Comparison of ENCODE assay signal across 30 cellular contexts in genomic region chr5:138717399-138717798, GRCh38.
"Had no signal": no experiment of that assay in that cellular context is flagged by ENCODE, and none has a peak within 500 bp of the region (broad histone marks: within the 10 kb centered on the region; RNA-seq: fewer than 3 reads in every experiment).

No MANE protein-coding gene starts in this region.

- H3K27ac Mint-ChIP-seq: activated CD4-positive, alpha-beta memory T cell treated with anti-CD3 and anti-CD28 coated beads, Interleukin-2, amount 10 ng/mL, durations not matched to agents 7 days and 5 days; activated CD8-positive, alpha-beta memory T cell treated with anti-CD3 and anti-CD28 coated beads, Interleukin-2, amount 10 ng/mL, durations not matched to agents 7 days and 5 days; activated naive CD4-positive, alpha-beta T cell treated with anti-CD3 and anti-CD28 coated beads, Interleukin-2, amount 10 ng/mL, durations not matched to agents 7 days and 5 days; activated naive CD8-positive, alpha-beta T cell; activated naive CD8-positive, alpha-beta T cell treated with anti-CD3 and anti-CD28 coated beads, Interleukin-2, amount 50 U/mL, for 24 hours had no signal

- H3K4me3 Mint-ChIP-seq: activated CD4-positive, alpha-beta memory T cell treated with anti-CD3 and anti-CD28 coated beads, Interleukin-2, amount 10 ng/mL, durations not matched to agents 7 days and 5 days; activated CD8-positive, alpha-beta memory T cell treated with anti-CD3 and anti-CD28 coated beads, Interleukin-2, amount 10 ng/mL, durations not matched to agents 7 days and 5 days; activated naive CD4-positive, alpha-beta T cell treated with anti-CD3 and anti-CD28 coated beads, Interleukin-2, amount 10 ng/mL, durations not matched to agents 7 days and 5 days; activated naive CD8-positive, alpha-beta T cell; activated naive CD8-positive, alpha-beta T cell treated with anti-CD3 and anti-CD28 coated beads, Interleukin-2, amount 50 U/mL, for 24 hours had no signal

- H3K9me3 Mint-ChIP-seq: activated CD4-positive, alpha-beta memory T cell treated with anti-CD3 and anti-CD28 coated beads, Interleukin-2, amount 10 ng/mL, durations not matched to agents 7 days and 5 days; activated naive CD4-positive, alpha-beta T cell treated with anti-CD3 and anti-CD28 coated beads, Interleukin-2, amount 10 ng/mL, durations not matched to agents 7 days and 5 days; activated naive CD8-positive, alpha-beta T cell treated with anti-CD3 and anti-CD28 coated beads, Interleukin-2, amount 50 U/mL, for 24 hours had no signal

- H3K27ac ChIP-seq: brain microvascular endothelial cell, RWPE1, WERI-Rb-1 had no signal

- DNase-seq: activated CD4-positive, alpha-beta memory T cell treated with anti-CD3 and anti-CD28 coated beads, Interleukin-2, amount 10 ng/mL, durations not matched to agents 7 days and 5 days; activated CD4-positive, alpha-beta T cell treated with anti-CD3 and anti-CD28 coated beads for 1 hour; activated CD4-positive, alpha-beta T cell treated with anti-CD3 and anti-CD28 coated beads for 48 hours; activated CD4-positive, CD25-positive, alpha-beta regulatory T cell; activated CD8-positive, alpha-beta memory T cell treated with anti-CD3 and anti-CD28 coated beads for 24 hours; activated CD8-positive, alpha-beta memory T cell treated with anti-CD3 and anti-CD28 coated beads, Interleukin-2, amount 10 ng/mL, durations not matched to agents 7 days and 5 days; activated CD8-positive, alpha-beta memory T cell treated with anti-CD3 and anti-CD28 coated beads, Interleukin-2, amount 50 U/mL, for 48 hours; activated effector memory CD4-positive, alpha-beta T cell treated with Interleukin-2 at 50 U/mL for 16 hours; activated naive CD4-positive, alpha-beta T cell treated with anti-CD3 and anti-CD28 coated beads, Interleukin-2, amount 10 ng/mL, durations not matched to agents 7 days and 5 days; activated naive CD8-positive, alpha-beta T cell treated with anti-CD3 and anti-CD28 coated beads, Interleukin-2, amount 50 U/mL, for 24 hours; activated T-cell treated with anti-CD3 and anti-CD28 coated beads, Interleukin-2, amount 50 U/mL, for 48 hours; anterior cingulate cortex; brain microvascular endothelial cell; central memory CD4-positive, alpha-beta T cell; NCI-H1092; NCI-H187 treated with DMSO at 0.1 percent for 48 hours; NCI-H2171 treated with DMSO at 0.1 percent for 48 hours; NCI-H446 treated with DMSO at 0.1 percent for 48 hours; NCI-H524; NK-92 treated with Interleukin-12 subunit alpha and Interleukin-12 subunit beta, amount 100 ng/mL, for 24 hours; PC-3; SIG-M5; SW 1271; T-helper 1 cell; T-helper 2 cell; T-helper 9 cell; WERI-Rb-1 had no signal

- H3K4me1 Mint-ChIP-seq: activated CD4-positive, alpha-beta memory T cell treated with anti-CD3 and anti-CD28 coated beads, Interleukin-2, amount 10 ng/mL, durations not matched to agents 7 days and 5 days; activated naive CD4-positive, alpha-beta T cell treated with anti-CD3 and anti-CD28 coated beads, Interleukin-2, amount 10 ng/mL, durations not matched to agents 7 days and 5 days had no signal

- H3K27me3 ChIP-seq: brain microvascular endothelial cell had no signal

- H3K36me3 ChIP-seq: brain microvascular endothelial cell, WERI-Rb-1 had no signal

- ATAC-seq: activated CD8-positive, alpha-beta memory T cell treated with anti-CD3 and anti-CD28 coated beads, Interleukin-2, amount 10 ng/mL, durations not matched to agents 7 days and 5 days; activated naive CD8-positive, alpha-beta T cell treated with anti-CD3 and anti-CD28 coated beads, Interleukin-2, amount 50 U/mL, for 24 hours; Right ventricle myocardium inferior had no signal

- H3K36me3 Mint-ChIP-seq: activated CD8-positive, alpha-beta memory T cell treated with anti-CD3 and anti-CD28 coated beads, Interleukin-2, amount 10 ng/mL, durations not matched to agents 7 days and 5 days; activated naive CD4-positive, alpha-beta T cell treated with anti-CD3 and anti-CD28 coated beads, Interleukin-2, amount 10 ng/mL, durations not matched to agents 7 days and 5 days; activated naive CD8-positive, alpha-beta T cell had no signal
